Comparison of ENCODE assay signal across 2 cellular contexts in the genomic region with DNA sequence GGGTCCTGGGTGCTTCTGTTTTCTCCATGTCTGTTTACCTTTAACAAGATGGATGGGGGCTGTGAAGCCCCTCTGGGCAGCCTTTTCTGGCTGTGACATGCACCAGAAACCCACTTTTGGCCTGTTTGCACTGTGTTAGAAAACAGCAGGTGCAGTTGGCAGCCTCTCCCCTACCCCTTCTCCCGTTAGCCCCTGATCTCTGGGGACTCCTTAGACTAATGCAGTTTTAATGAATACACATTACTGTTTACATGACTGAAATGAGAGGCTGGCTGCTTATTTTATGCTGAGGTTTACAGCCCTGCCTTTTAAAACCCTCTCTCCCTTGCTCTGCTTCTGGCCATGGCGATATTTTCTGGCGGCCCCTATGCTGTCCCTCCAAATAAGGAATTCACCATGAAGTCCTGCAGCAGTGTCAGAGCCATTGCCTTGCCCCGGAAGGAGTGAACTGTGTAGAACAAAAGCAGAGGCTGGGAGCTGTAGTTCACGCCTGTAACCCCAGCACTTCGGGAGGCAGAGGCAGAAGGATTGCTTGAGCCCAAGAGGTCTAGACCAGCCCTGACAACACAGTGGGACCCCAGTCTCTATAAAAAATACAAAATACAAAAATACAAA.
A peak's percentile ranks its signal among the peaks of the same experiment; 100 is the strongest.
TF ChIP-seq lines count a peak whose summit lies in the region.

No MANE protein-coding gene starts in this region.

TF ChIP-seq in HEK293, 187 proteins besides CTCF, POLR2A, EP300 and RAD21:
- TF ChIP-seq ZNF239 (tag by site-specific recombination; IDR thresholded peaks at IDR 0.05) (no peak), ZNF585B (tag by site-specific recombination; IDR thresholded peaks at IDR 0.05) (no peak), ZBTB8A (tag by site-specific recombination; IDR thresholded peaks at IDR 0.05) (no peak), BCL11A (tag by site-specific recombination; IDR thresholded peaks at IDR 0.05; ENCODE audit: low read depth) (no peak), OSR2 (tag by site-specific recombination; IDR thresholded peaks at IDR 0.05) (peak; percentile 50; the same call in 1 of the 2 replicates), ZBTB20 (tag by site-specific recombination; IDR thresholded peaks at IDR 0.05) (peak; percentile 46; the same call in 1 of the 2 replicates), ZNF776 (tag by site-specific recombination; IDR thresholded peaks at IDR 0.05; ENCODE audit: borderline replicate concordance) (no peak), ZNF274 (IDR thresholded peaks at IDR 0.05; ENCODE audit: low read length) (no peak), ZNF274 (tag by site-specific recombination; IDR thresholded peaks at IDR 0.05; ENCODE audit: borderline replicate concordance) (no peak), ZNF621 (tag by site-specific recombination; IDR thresholded peaks at IDR 0.05) (no peak), ZNF777 (tag by site-specific recombination; IDR thresholded peaks at IDR 0.05; ENCODE audit: borderline replicate concordance) (no peak), GLI2 (tag by site-specific recombination; IDR thresholded peaks at IDR 0.05; ENCODE audit: borderline replicate concordance, low read depth) (no peak), EGR2 (tag by site-specific recombination; IDR thresholded peaks at IDR 0.05; ENCODE audit: low read depth) (no peak), ZNF701 (tag by site-specific recombination; IDR thresholded peaks at IDR 0.05) (no peak)
- TF ChIP-seq, protein P1, sequence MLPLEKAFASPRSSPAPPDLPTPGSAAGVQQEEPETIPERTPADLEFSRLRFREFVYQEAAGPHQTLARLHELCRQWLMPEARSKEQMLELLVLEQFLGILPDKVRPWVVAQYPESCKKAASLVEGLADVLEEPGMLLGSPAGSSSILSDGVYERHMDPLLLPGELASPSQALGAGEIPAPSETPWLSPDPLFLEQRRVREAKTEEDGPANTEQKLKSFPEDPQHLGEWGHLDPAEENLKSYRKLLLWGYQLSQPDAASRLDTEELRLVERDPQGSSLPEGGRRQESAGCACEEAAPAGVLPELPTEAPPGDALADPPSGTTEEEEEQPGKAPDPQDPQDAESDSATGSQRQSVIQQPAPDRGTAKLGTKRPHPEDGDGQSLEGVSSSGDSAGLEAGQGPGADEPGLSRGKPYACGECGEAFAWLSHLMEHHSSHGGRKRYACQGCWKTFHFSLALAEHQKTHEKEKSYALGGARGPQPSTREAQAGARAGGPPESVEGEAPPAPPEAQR (tag by site-specific recombination; IDR thresholded peaks at IDR 0.05), result no peak
- TF ChIP-seq, protein P2, sequence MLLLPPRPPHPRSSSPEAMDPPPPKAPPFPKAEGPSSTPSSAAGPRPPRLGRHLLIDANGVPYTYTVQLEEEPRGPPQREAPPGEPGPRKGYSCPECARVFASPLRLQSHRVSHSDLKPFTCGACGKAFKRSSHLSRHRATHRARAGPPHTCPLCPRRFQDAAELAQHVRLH (tag by site-specific recombination; IDR thresholded peaks at IDR 0.05), result no peak
- TF ChIP-seq, protein P3, sequence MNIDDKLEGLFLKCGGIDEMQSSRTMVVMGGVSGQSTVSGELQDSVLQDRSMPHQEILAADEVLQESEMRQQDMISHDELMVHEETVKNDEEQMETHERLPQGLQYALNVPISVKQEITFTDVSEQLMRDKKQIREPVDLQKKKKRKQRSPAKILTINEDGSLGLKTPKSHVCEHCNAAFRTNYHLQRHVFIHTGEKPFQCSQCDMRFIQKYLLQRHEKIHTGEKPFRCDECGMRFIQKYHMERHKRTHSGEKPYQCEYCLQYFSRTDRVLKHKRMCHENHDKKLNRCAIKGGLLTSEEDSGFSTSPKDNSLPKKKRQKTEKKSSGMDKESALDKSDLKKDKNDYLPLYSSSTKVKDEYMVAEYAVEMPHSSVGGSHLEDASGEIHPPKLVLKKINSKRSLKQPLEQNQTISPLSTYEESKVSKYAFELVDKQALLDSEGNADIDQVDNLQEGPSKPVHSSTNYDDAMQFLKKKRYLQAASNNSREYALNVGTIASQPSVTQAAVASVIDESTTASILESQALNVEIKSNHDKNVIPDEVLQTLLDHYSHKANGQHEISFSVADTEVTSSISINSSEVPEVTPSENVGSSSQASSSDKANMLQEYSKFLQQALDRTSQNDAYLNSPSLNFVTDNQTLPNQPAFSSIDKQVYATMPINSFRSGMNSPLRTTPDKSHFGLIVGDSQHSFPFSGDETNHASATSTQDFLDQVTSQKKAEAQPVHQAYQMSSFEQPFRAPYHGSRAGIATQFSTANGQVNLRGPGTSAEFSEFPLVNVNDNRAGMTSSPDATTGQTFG (tag by site-specific recombination; IDR thresholded peaks at IDR 0.05; ENCODE audit: borderline replicate concordance), result no peak

TF ChIP-seq in K562, 482 proteins besides CTCF, POLR2A, EP300 and RAD21:
- TF ChIP-seq, protein P4, sequence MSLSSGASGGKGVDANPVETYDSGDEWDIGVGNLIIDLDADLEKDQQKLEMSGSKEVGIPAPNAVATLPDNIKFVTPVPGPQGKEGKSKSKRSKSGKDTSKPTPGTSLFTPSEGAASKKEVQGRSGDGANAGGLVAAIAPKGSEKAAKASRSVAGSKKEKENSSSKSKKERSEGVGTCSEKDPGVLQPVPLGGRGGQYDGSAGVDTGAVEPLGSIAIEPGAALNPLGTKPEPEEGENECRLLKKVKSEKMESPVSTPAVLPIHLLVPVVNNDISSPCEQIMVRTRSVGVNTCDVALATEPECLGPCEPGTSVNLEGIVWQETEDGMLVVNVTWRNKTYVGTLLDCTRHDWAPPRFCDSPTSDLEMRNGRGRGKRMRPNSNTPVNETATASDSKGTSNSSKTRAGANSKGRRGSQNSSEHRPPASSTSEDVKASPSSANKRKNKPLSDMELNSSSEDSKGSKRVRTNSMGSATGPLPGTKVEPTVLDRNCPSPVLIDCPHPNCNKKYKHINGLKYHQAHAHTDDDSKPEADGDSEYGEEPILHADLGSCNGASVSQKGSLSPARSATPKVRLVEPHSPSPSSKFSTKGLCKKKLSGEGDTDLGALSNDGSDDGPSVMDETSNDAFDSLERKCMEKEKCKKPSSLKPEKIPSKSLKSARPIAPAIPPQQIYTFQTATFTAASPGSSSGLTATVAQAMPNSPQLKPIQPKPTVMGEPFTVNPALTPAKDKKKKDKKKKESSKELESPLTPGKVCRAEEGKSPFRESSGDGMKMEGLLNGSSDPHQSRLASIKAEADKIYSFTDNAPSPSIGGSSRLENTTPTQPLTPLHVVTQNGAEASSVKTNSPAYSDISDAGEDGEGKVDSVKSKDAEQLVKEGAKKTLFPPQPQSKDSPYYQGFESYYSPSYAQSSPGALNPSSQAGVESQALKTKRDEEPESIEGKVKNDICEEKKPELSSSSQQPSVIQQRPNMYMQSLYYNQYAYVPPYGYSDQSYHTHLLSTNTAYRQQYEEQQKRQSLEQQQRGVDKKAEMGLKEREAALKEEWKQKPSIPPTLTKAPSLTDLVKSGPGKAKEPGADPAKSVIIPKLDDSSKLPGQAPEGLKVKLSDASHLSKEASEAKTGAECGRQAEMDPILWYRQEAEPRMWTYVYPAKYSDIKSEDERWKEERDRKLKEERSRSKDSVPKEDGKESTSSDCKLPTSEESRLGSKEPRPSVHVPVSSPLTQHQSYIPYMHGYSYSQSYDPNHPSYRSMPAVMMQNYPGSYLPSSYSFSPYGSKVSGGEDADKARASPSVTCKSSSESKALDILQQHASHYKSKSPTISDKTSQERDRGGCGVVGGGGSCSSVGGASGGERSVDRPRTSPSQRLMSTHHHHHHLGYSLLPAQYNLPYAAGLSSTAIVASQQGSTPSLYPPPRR (CRISPR knock-in tag; IDR thresholded peaks at IDR 0.05; ENCODE audit: borderline replicate concordance), result no peak
- TF ChIP-seq NCOA1 (IDR thresholded peaks at IDR 0.05; ENCODE audit: low read depth) (no peak), DMBX1 (CRISPR knock-in tag; IDR thresholded peaks at IDR 0.05; ENCODE audit: borderline replicate concordance) (no peak), SMAD1 (IDR thresholded peaks at IDR 0.05; ENCODE audit: low read depth, low read length, partially characterized antibody) (no peak), ZNF232 (CRISPR knock-in tag; IDR thresholded peaks at IDR 0.05) (no peak), ZC3H11A (IDR thresholded peaks at IDR 0.05; ENCODE audit: low read depth, low read length) (no peak), CBFB (CRISPR knock-in tag; IDR thresholded peaks at IDR 0.05) (no peak), CCNT2 (IDR thresholded peaks at IDR 0.05; ENCODE audit: borderline replicate concordance, extremely low read depth, insufficient read length, low read depth, low read length) (no peak), BCL6 (CRISPR knock-in tag; IDR thresholded peaks at IDR 0.05) (no peak), NR2F6 (CRISPR knock-in tag; IDR thresholded peaks at IDR 0.05) (no peak)
- TF ChIP-seq, protein P5, sequence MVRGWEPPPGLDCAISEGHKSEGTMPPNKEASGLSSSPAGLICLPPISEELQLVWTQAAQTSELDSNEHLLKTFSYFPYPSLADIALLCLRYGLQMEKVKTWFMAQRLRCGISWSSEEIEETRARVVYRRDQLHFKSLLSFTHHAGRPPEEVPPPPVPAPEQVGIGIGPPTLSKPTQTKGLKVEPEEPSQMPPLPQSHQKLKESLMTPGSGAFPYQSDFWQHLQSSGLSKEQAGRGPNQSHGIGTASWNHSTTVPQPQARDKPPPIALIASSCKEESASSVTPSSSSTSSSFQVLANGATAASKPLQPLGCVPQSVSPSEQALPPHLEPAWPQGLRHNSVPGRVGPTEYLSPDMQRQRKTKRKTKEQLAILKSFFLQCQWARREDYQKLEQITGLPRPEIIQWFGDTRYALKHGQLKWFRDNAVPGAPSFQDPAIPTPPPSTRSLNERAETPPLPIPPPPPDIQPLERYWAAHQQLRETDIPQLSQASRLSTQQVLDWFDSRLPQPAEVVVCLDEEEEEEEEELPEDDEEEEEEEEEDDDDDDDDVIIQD (CRISPR knock-in tag; IDR thresholded peaks at IDR 0.05), result no peak
- TF ChIP-seq, protein P6, sequence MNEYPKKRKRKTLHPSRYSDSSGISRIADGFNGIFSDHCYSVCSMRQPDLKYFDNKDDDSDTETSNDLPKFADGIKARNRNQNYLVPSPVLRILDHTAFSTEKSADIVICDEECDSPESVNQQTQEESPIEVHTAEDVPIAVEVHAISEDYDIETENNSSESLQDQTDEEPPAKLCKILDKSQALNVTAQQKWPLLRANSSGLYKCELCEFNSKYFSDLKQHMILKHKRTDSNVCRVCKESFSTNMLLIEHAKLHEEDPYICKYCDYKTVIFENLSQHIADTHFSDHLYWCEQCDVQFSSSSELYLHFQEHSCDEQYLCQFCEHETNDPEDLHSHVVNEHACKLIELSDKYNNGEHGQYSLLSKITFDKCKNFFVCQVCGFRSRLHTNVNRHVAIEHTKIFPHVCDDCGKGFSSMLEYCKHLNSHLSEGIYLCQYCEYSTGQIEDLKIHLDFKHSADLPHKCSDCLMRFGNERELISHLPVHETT (CRISPR knock-in tag; conservative IDR thresholded peaks at IDR 0.05 in 1 of 2, IDR thresholded peaks at IDR 0.05 in 1 of 2), result no peak
- TF ChIP-seq, protein P7, sequence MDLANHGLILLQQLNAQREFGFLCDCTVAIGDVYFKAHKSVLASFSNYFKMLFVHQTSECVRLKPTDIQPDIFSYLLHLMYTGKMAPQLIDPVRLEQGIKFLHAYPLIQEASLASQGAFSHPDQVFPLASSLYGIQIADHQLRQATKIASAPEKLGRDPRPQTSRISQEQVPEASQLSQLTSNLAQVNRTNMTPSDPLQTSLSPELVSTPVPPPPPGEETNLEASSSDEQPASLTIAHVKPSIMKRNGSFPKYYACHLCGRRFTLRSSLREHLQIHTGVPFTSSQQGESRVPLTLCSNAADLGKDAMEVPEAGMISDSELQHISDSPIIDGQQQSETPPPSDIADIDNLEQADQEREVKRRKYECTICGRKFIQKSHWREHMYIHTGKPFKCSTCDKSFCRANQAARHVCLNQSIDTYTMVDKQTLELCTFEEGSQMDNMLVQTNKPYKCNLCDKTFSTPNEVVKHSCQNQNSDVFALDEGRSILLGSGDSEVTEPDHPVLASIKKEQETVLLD (IDR thresholded peaks at IDR 0.05), result no peak
- TF ChIP-seq, protein P8, sequence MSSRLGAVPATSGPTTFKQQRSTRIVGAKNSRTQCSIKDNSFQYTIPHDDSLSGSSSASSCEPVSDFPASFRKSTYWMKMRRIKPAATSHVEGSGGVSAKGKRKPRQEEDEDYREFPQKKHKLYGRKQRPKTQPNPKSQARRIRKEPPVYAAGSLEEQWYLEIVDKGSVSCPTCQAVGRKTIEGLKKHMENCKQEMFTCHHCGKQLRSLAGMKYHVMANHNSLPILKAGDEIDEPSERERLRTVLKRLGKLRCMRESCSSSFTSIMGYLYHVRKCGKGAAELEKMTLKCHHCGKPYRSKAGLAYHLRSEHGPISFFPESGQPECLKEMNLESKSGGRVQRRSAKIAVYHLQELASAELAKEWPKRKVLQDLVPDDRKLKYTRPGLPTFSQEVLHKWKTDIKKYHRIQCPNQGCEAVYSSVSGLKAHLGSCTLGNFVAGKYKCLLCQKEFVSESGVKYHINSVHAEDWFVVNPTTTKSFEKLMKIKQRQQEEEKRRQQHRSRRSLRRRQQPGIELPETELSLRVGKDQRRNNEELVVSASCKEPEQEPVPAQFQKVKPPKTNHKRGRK (tag; IDR thresholded peaks at IDR 0.05), result no peak
